In the genomic region with DNA sequence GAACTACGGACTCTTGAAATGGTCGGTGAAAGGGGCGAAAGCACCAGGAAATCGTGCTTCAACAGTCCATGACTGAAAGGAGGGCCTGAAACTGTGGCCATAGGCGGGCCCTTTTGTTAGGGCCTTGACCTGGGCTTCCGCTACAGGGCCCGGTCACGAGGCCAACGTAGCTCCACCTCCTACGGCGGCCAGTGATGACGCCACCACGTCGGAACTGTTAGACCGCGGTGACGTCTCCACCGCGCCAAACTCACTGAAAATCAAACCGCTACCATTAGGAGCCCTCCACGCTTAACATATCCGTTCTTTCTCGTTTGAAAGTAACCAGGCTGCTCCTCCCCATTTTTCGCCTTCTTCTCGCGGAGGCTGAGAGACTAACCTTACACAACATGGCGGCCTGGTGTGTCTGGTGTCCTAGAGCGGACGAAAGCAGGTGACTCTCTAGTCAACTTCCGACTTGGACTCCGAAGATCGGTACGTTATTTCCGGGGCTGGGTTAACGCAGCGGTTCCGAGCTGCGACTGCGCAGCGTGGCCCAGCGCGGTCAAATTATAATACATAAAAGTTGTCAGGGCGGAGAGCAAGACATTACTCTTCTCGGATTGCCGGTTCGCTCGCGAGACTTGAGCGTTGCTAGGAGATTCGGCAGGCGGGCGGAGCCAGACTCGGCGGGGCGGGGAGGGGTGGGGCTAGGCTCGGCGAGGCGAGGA, we compare ENCODE assay signal across 1 cellular context.
TF ChIP-seq lines count a peak whose summit lies in the region.

No MANE protein-coding gene starts in this region.

TF ChIP-seq in K562, 482 proteins besides CTCF, POLR2A, EP300 and RAD21 (continued from another document and continues in another):
- TF ChIP-seq, protein P1, sequence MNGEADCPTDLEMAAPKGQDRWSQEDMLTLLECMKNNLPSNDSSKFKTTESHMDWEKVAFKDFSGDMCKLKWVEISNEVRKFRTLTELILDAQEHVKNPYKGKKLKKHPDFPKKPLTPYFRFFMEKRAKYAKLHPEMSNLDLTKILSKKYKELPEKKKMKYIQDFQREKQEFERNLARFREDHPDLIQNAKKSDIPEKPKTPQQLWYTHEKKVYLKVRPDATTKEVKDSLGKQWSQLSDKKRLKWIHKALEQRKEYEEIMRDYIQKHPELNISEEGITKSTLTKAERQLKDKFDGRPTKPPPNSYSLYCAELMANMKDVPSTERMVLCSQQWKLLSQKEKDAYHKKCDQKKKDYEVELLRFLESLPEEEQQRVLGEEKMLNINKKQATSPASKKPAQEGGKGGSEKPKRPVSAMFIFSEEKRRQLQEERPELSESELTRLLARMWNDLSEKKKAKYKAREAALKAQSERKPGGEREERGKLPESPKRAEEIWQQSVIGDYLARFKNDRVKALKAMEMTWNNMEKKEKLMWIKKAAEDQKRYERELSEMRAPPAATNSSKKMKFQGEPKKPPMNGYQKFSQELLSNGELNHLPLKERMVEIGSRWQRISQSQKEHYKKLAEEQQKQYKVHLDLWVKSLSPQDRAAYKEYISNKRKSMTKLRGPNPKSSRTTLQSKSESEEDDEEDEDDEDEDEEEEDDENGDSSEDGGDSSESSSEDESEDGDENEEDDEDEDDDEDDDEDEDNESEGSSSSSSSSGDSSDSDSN (IDR thresholded peaks at IDR 0.05; ENCODE audit: borderline replicate concordance in 1 of 2, low read depth in 2 of 2, low read length in 2 of 2): no peak; a peak in 1 of 4 replicates
- TF ChIP-seq, protein P2, sequence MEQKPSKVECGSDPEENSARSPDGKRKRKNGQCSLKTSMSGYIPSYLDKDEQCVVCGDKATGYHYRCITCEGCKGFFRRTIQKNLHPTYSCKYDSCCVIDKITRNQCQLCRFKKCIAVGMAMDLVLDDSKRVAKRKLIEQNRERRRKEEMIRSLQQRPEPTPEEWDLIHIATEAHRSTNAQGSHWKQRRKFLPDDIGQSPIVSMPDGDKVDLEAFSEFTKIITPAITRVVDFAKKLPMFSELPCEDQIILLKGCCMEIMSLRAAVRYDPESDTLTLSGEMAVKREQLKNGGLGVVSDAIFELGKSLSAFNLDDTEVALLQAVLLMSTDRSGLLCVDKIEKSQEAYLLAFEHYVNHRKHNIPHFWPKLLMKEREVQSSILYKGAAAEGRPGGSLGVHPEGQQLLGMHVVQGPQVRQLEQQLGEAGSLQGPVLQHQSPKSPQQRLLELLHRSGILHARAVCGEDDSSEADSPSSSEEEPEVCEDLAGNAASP (IDR thresholded peaks at IDR 0.05): no peak
- TF ChIP-seq IRF2 (CRISPR knock-in tag; IDR thresholded peaks at IDR 0.05) (no peak), CBFA2T3 (IDR thresholded peaks at IDR 0.05) (no peak), ZC3H8 (IDR thresholded peaks at IDR 0.05) (no peak), ARID2 (IDR thresholded peaks at IDR 0.05) (no peak), ZSCAN32 (CRISPR knock-in tag; IDR thresholded peaks at IDR 0.05) (no peak), ASH1L (IDR thresholded peaks at IDR 0.05; ENCODE audit: borderline replicate concordance, low read depth, partially characterized antibody) (peak; percentile 69), POLR2AphosphoS5 (IDR thresholded peaks at IDR 0.05; ENCODE audit: control insufficient read depth, insufficient read depth, low read depth, low read length) (peak; percentile 95), CBX2 (IDR thresholded peaks at IDR 0.05; ENCODE audit: insufficient read depth, low read length, poor library complexity, severe bottlenecking) (no peak), BMI1 (IDR thresholded peaks at IDR 0.05; ENCODE audit: low read length) (peak; percentile 84), FOXJ3 (CRISPR knock-in tag; IDR thresholded peaks at IDR 0.05) (no peak), MCM2 (IDR thresholded peaks at IDR 0.05; ENCODE audit: low read depth) (no peak), NELFE (IDR thresholded peaks at IDR 0.05; ENCODE audit: insufficient read depth, insufficient read length) (no peak), ZSCAN29 (IDR thresholded peaks at IDR 0.05) (no peak), PHF20 (IDR thresholded peaks at IDR 0.05; ENCODE audit: partially characterized antibody) (peak; percentile 99), PTRF (tag; IDR thresholded peaks at IDR 0.05) (no peak), ZNF41 (CRISPR knock-in tag; conservative IDR thresholded peaks at IDR 0.05) (0 out of 2 replicates have a peak, but pooled peaks have one; percentile 50), POLR2AphosphoS2 (IDR thresholded peaks at IDR 0.05; ENCODE audit: low read length) (peak; percentile 92), HSF4 (CRISPR knock-in tag; IDR thresholded peaks at IDR 0.05; ENCODE audit: borderline replicate concordance) (no peak), MTA2 (IDR thresholded peaks at IDR 0.05; ENCODE audit: low read depth) (0 out of 2 replicates have a peak, but pooled peaks have one; percentile 2)
- TF ChIP-seq, protein P3, sequence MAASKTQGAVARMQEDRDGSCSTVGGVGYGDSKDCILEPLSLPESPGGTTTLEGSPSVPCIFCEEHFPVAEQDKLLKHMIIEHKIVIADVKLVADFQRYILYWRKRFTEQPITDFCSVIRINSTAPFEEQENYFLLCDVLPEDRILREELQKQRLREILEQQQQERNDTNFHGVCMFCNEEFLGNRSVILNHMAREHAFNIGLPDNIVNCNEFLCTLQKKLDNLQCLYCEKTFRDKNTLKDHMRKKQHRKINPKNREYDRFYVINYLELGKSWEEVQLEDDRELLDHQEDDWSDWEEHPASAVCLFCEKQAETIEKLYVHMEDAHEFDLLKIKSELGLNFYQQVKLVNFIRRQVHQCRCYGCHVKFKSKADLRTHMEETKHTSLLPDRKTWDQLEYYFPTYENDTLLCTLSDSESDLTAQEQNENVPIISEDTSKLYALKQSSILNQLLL (CRISPR knock-in tag; IDR thresholded peaks at IDR 0.05; ENCODE audit: borderline replicate concordance): no peak
- TF ChIP-seq, protein P4, sequence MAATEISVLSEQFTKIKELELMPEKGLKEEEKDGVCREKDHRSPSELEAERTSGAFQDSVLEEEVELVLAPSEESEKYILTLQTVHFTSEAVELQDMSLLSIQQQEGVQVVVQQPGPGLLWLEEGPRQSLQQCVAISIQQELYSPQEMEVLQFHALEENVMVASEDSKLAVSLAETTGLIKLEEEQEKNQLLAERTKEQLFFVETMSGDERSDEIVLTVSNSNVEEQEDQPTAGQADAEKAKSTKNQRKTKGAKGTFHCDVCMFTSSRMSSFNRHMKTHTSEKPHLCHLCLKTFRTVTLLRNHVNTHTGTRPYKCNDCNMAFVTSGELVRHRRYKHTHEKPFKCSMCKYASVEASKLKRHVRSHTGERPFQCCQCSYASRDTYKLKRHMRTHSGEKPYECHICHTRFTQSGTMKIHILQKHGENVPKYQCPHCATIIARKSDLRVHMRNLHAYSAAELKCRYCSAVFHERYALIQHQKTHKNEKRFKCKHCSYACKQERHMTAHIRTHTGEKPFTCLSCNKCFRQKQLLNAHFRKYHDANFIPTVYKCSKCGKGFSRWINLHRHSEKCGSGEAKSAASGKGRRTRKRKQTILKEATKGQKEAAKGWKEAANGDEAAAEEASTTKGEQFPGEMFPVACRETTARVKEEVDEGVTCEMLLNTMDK (IDR thresholded peaks at IDR 0.05; ENCODE audit: borderline replicate concordance, insufficient read depth, low read depth, low read length, poor library complexity, severe bottlenecking): no peak
- TF ChIP-seq, protein P5, sequence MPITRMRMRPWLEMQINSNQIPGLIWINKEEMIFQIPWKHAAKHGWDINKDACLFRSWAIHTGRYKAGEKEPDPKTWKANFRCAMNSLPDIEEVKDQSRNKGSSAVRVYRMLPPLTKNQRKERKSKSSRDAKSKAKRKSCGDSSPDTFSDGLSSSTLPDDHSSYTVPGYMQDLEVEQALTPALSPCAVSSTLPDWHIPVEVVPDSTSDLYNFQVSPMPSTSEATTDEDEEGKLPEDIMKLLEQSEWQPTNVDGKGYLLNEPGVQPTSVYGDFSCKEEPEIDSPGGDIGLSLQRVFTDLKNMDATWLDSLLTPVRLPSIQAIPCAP (CRISPR knock-in tag; IDR thresholded peaks at IDR 0.05; ENCODE audit: borderline replicate concordance): 0 out of 2 replicates have a peak, but pooled peaks have one; percentile 27
- TF ChIP-seq, protein P6, sequence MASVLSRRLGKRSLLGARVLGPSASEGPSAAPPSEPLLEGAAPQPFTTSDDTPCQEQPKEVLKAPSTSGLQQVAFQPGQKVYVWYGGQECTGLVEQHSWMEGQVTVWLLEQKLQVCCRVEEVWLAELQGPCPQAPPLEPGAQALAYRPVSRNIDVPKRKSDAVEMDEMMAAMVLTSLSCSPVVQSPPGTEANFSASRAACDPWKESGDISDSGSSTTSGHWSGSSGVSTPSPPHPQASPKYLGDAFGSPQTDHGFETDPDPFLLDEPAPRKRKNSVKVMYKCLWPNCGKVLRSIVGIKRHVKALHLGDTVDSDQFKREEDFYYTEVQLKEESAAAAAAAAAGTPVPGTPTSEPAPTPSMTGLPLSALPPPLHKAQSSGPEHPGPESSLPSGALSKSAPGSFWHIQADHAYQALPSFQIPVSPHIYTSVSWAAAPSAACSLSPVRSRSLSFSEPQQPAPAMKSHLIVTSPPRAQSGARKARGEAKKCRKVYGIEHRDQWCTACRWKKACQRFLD (CRISPR knock-in tag; IDR thresholded peaks at IDR 0.05): peak; percentile 21; the same call in 1 of the 2 replicates
- TF ChIP-seq, protein P7, sequence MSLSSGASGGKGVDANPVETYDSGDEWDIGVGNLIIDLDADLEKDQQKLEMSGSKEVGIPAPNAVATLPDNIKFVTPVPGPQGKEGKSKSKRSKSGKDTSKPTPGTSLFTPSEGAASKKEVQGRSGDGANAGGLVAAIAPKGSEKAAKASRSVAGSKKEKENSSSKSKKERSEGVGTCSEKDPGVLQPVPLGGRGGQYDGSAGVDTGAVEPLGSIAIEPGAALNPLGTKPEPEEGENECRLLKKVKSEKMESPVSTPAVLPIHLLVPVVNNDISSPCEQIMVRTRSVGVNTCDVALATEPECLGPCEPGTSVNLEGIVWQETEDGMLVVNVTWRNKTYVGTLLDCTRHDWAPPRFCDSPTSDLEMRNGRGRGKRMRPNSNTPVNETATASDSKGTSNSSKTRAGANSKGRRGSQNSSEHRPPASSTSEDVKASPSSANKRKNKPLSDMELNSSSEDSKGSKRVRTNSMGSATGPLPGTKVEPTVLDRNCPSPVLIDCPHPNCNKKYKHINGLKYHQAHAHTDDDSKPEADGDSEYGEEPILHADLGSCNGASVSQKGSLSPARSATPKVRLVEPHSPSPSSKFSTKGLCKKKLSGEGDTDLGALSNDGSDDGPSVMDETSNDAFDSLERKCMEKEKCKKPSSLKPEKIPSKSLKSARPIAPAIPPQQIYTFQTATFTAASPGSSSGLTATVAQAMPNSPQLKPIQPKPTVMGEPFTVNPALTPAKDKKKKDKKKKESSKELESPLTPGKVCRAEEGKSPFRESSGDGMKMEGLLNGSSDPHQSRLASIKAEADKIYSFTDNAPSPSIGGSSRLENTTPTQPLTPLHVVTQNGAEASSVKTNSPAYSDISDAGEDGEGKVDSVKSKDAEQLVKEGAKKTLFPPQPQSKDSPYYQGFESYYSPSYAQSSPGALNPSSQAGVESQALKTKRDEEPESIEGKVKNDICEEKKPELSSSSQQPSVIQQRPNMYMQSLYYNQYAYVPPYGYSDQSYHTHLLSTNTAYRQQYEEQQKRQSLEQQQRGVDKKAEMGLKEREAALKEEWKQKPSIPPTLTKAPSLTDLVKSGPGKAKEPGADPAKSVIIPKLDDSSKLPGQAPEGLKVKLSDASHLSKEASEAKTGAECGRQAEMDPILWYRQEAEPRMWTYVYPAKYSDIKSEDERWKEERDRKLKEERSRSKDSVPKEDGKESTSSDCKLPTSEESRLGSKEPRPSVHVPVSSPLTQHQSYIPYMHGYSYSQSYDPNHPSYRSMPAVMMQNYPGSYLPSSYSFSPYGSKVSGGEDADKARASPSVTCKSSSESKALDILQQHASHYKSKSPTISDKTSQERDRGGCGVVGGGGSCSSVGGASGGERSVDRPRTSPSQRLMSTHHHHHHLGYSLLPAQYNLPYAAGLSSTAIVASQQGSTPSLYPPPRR (CRISPR knock-in tag; IDR thresholded peaks at IDR 0.05; ENCODE audit: borderline replicate concordance): no peak
- TF ChIP-seq, protein P8, sequence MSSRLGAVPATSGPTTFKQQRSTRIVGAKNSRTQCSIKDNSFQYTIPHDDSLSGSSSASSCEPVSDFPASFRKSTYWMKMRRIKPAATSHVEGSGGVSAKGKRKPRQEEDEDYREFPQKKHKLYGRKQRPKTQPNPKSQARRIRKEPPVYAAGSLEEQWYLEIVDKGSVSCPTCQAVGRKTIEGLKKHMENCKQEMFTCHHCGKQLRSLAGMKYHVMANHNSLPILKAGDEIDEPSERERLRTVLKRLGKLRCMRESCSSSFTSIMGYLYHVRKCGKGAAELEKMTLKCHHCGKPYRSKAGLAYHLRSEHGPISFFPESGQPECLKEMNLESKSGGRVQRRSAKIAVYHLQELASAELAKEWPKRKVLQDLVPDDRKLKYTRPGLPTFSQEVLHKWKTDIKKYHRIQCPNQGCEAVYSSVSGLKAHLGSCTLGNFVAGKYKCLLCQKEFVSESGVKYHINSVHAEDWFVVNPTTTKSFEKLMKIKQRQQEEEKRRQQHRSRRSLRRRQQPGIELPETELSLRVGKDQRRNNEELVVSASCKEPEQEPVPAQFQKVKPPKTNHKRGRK (tag; IDR thresholded peaks at IDR 0.05): no peak
- TF ChIP-seq, protein P9, sequence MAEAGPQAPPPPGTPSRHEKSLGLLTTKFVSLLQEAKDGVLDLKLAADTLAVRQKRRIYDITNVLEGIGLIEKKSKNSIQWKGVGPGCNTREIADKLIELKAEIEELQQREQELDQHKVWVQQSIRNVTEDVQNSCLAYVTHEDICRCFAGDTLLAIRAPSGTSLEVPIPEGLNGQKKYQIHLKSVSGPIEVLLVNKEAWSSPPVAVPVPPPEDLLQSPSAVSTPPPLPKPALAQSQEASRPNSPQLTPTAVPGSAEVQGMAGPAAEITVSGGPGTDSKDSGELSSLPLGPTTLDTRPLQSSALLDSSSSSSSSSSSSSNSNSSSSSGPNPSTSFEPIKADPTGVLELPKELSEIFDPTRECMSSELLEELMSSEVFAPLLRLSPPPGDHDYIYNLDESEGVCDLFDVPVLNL (CRISPR knock-in tag; IDR thresholded peaks at IDR 0.05; ENCODE audit: low read depth): 0 out of 2 replicates have a peak, but pooled peaks have one; percentile 80
- TF ChIP-seq, protein P10, sequence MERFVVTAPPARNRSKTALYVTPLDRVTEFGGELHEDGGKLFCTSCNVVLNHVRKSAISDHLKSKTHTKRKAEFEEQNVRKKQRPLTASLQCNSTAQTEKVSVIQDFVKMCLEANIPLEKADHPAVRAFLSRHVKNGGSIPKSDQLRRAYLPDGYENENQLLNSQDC (CRISPR knock-in tag; IDR thresholded peaks at IDR 0.05): peak; percentile 90
